ENCODE assay signal across 9 cellular contexts in the genomic region with DNA sequence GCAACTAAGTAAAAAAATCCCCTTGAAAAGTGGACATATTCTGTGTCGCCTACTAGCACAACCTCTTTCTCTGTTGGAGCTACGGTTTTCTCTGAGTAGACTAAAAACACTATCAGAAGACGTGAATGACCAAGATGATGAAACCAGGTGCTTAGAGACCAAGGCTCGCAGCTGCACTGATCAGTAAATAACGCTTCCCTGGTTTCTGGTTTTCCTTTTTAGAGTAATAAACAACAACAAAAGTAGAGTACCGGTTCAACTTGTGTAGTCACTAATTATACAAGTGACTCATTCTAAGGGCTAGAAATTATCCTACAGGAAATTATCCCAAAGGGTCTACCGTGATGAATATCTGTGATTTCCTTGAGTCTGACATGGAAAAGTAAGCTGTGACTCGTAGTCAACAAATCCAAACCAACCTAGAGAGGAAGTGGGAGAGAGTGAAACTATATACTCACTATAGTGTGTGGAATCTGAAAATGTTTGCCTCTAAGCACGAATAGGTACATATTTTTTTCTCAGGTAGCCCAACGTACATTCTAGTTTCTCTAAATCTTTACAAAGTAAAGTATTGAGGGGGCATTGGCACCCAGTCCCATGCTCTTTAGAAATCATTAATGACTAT. TPM values are rescaled to one million over a fixed set of nuclear protein-coding genes. Genes with fewer than 3 reads are reported as not detected.
DNase-seq lines count a peak whose midpoint lies in the region; ATAC-seq and TF ChIP-seq lines count a peak whose summit lies in the region.
"Had no signal": no experiment of that assay in that cellular context is flagged by ENCODE, and none has a peak within 500 bp of the region (broad histone marks: within the 10 kb centered on the region; RNA-seq: fewer than 3 reads in every experiment).

No MANE protein-coding gene starts in this region.

- peaks cover 8% of the 10 kb centered on the region for H3K27me3 Mint-ChIP-seq in activated naive CD4-positive, alpha-beta T cell treated with anti-CD3 and anti-CD28 coated beads for 36 hours (ENCODE audit: low read depth)

- peaks cover 0 to 8% of the 10 kb centered on the region in 2 donors for H3K36me3 Mint-ChIP-seq in activated naive CD4-positive, alpha-beta T cell treated with anti-CD3 and anti-CD28 coated beads, Interleukin-2, amount 50 U/mL, for 72 hours
- no peaks in the 10 kb centered on the region for H3K36me3 Mint-ChIP-seq in activated naive CD4-positive, alpha-beta T cell treated with anti-CD3 and anti-CD28 coated beads for 36 hours (ENCODE audit: low read depth)

- no peak for DNase-seq in activated naive CD4-positive, alpha-beta T cell treated with anti-CD3 and anti-CD28 coated beads, Interleukin-2, amount 50 U/mL, for 72 hours (ENCODE audit: low spot score in 2 of 2)
- no peak for DNase-seq in activated naive CD4-positive, alpha-beta T cell treated with anti-CD3 and anti-CD28 coated beads for 36 hours
- DNase-seq in NCI-H226, result peak; percentile 38
- no peak for DNase-seq in psoas muscle
- DNase-seq in stimulated activated naive CD4-positive, alpha-beta T cell treated with Interleukin-2 at 50 U/mL for 16 hours (lab: John Stamatoyannopoulos, UW), result no peak
- no peak for DNase-seq in NCI-H2107 (lab: John Stamatoyannopoulos, UW)
- DNase-seq in NCI-H1436 (lab: John Stamatoyannopoulos, UW), result no peak
- DNase-seq: amniotic stem cell had no signal

- H3K4me1 Mint-ChIP-seq in activated naive CD4-positive, alpha-beta T cell treated with anti-CD3 and anti-CD28 coated beads for 36 hours (ENCODE audit: low read depth), result peaks cover 18% of the 10 kb centered on the region

- no peak overlapping the region for H3K27ac Mint-ChIP-seq in activated naive CD4-positive, alpha-beta T cell treated with anti-CD3 and anti-CD28 coated beads, Interleukin-2, amount 50 U/mL, for 72 hours
- H3K27ac Mint-ChIP-seq in activated naive CD4-positive, alpha-beta T cell treated with anti-CD3 and anti-CD28 coated beads for 36 hours, result no peak overlapping the region

- peak; percentile 29 to 57 for ATAC-seq in activated naive CD4-positive, alpha-beta T cell treated with anti-CD3 and anti-CD28 coated beads, Interleukin-2, amount 50 U/mL, for 72 hours
- ATAC-seq in HG02885 (IDR thresholded peaks at IDR 0.05; ENCODE audit: poor library complexity, unreplicated experiment) (peak; percentile 61), psoas muscle (no peak)

- peaks cover 55% of the 10 kb centered on the region for H3K4me1 ChIP-seq in psoas muscle

- H3K9me3 Mint-ChIP-seq in activated naive CD4-positive, alpha-beta T cell treated with anti-CD3 and anti-CD28 coated beads, Interleukin-2, amount 50 U/mL, for 72 hours, result peaks cover 4 to 8% of the 10 kb centered on the region in 2 donors
- no peaks in the 10 kb centered on the region for H3K9me3 Mint-ChIP-seq in activated naive CD4-positive, alpha-beta T cell treated with anti-CD3 and anti-CD28 coated beads for 36 hours

- no peaks in the 10 kb centered on the region for H3K36me3 ChIP-seq in psoas muscle (ENCODE audit: insufficient read depth in 1 of 2, low read depth in 1 of 2)

- H3K4me3 Mint-ChIP-seq in activated naive CD4-positive, alpha-beta T cell treated with anti-CD3 and anti-CD28 coated beads for 36 hours, result no peak overlapping the region

- WGBS in psoas muscle, 3 donors, result 74 to 77% (median 76%) methylated on average over 10 of the region's 10 CpGs

- H3K9me3 ChIP-seq in psoas muscle, result no peaks in the 10 kb centered on the region

- H3K27me3 ChIP-seq in psoas muscle (ENCODE audit: insufficient read depth in 3 of 3, low read length in 2 of 3), result no peaks in the 10 kb centered on the region

- H3K4me3 ChIP-seq in psoas muscle, result no peak overlapping the region

- no peak overlapping the region for H3K27ac ChIP-seq in psoas muscle

- no peak for TF ChIP-seq CTCF in psoas muscle (IDR thresholded peaks at IDR 0.05)

- CTCF ChIA-PET in activated naive CD4-positive, alpha-beta T cell treated with anti-CD3 and anti-CD28 coated beads for 36 hours (lab: Charles Lee), result no interaction called here

- intact Hi-C loops in activated naive CD4-positive, alpha-beta T cell treated with anti-CD3 and anti-CD28 coated beads for 36 hours (cut with micrococcal nuclease), result no loop called here
- intact Hi-C loops in psoas muscle (cut with DNase I), result no loop called here

RNA-seq across cellular contexts. Expression of a gene that starts 17.8 kb away (rescaled TPM):
- 1 to 10 TPM; 2.5 to 2.8 TPM for total RNA-seq in activated naive CD4-positive, alpha-beta T cell treated with anti-CD3 and anti-CD28 coated beads, Interleukin-2, amount 50 U/mL, for 72 hours
- total RNA-seq in activated naive CD4-positive, alpha-beta T cell treated with anti-CD3 and anti-CD28 coated beads for 36 hours, result 1 to 10 TPM; 1.9 to 2.3 TPM
- 10 to 100 TPM; 13.0 to 24.9 (median 19.9) TPM for total RNA-seq in psoas muscle
- polyA plus RNA-seq in psoas muscle, result 1 to 10 TPM; 3.4 to 9.3 (median 5.4) TPM

Comparison
In these comparisons a context has a peak if more than half of its experiments do, and no peak if none do; other contexts are left out.
1. ATAC-seq: peak in activated naive CD4-positive, alpha-beta T cell treated with anti-CD3 and anti-CD28 coated beads, Interleukin-2, amount 50 U/mL, for 72 hours (2 of 2) and HG02885 (single experiment); none in psoas muscle (0 of 4).